In the genomic region with DNA sequence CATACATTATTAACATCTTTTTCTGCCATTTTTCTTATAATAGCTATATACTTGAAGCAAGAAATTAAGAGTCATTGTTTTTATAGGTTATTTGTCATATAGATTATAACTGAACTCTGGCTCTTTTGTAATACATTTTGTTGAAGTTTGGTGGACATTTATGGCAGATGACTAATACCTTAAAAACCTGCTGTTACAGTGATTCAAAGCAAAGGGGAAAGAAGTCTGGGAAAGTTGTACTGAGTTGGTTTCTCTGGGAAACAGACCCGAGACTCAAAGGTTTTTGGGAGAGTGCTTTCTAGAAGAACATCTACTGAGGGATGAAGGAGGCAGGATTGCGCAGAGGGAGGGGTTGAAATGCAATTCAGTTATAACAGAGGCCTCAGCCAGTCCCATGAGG, we compare ENCODE assay signal across 14 cellular contexts. TPM values are rescaled to one million over a fixed set of nuclear protein-coding genes. Genes with fewer than 3 reads are reported as not detected.
A peak's percentile ranks its signal among the peaks of the same experiment; 100 is the strongest.
DNase-seq lines count a peak whose midpoint lies in the region; ATAC-seq and TF ChIP-seq lines count a peak whose summit lies in the region.
"Had no signal": no experiment of that assay in that cellular context is flagged by ENCODE, and none has a peak within 500 bp of the region (broad histone marks: within the 10 kb centered on the region; RNA-seq: fewer than 3 reads in every experiment).

No MANE protein-coding gene starts in this region.

- H3K27ac ChIP-seq in mammary epithelial cell (ENCODE audit: insufficient read depth, low read depth, low read length): no peak overlapping the region
- H3K27ac ChIP-seq: colonic mucosa had no signal

- peak overlapping the region; percentile 6 for H2AFZ ChIP-seq in mammary epithelial cell (ENCODE audit: low read depth, low read length)

- BruUV-seq in mammary epithelial cell (replicated peaks; lab: Mats Ljungman, UMichigan): no TSS peak

- H3K9ac ChIP-seq in mammary epithelial cell (ENCODE audit: insufficient read depth, low read length): no peak overlapping the region

- WGBS in mammary epithelial cell (ENCODE audit: low coverage, missing lambda C conversion rate): 78% methylated on average over 2 of the region's 2 CpGs

- ATAC-seq in T-helper 17 cell: no peak
- ATAC-seq: activated CD8-positive, alpha-beta T cell treated with anti-CD3 and anti-CD28 coated beads for 36 hours; left cardiac atrium had no signal

- peaks cover 2% of the 10 kb centered on the region for H3K36me3 ChIP-seq in mammary epithelial cell (ENCODE audit: insufficient read depth, low read length)
- H3K36me3 ChIP-seq: BE2C, colonic mucosa had no signal

- peaks cover 12% of the 10 kb centered on the region for H3K4me1 Mint-ChIP-seq in T-helper 17 cell

- DNase-seq in AG08395 (ENCODE audit: low spot score): peak; percentile 55
- DNase-seq in HT1080 (ENCODE audit: low read depth): peak; percentile 82
- DNase-seq in mammary epithelial cell: peak; percentile 81
- DNase-seq in kidney tubule cell (ENCODE audit: low spot score): peak; percentile 21
- DNase-seq in HT-29 (ENCODE audit: low spot score): no peak
- no peak for DNase-seq in T-helper 17 cell
- no peak for DNase-seq in activated gamma-delta T cell (lab: John Stamatoyannopoulos, UW)
- DNase-seq in HUDEP-2 (lab: John Stamatoyannopoulos, UW; ENCODE audit: unreplicated experiment in 76 of 76): no peak
- DNase-seq: activated CD8-positive, alpha-beta T cell treated with anti-CD3 and anti-CD28 coated beads for 36 hours; BE2C; colonic mucosa; left cardiac atrium; NCI-H1092 treated with DMSO at 0.1 percent for 48 hours; T-helper 9 cell had no signal

- H3K27ac Mint-ChIP-seq in T-helper 17 cell: no peak overlapping the region
- H3K27ac Mint-ChIP-seq: activated CD8-positive, alpha-beta T cell treated with anti-CD3 and anti-CD28 coated beads for 36 hours had no signal

- in situ Hi-C loops in mammary epithelial cell (cut with MboI; ENCODE audit: low sequenced_read_pairs in 2 of 2): loop anchor here (5.0 kb wide), 1 partner anchor 129 kb away; no protein-coding TSS in a partner anchor

- no peak overlapping the region for H3K4me3 ChIP-seq in mammary epithelial cell (replicated peaks in 1 of 3; ENCODE audit: insufficient read depth in 1 of 3, low read depth in 2 of 3, low read length in 3 of 3)
- H3K4me3 ChIP-seq: colonic mucosa had no signal

- H3K4me2 ChIP-seq in mammary epithelial cell (ENCODE audit: insufficient read depth, low read depth, low read length): peak overlapping the region; percentile 51

- H3K9me3 ChIP-seq in mammary epithelial cell (replicated peaks; ENCODE audit: insufficient read depth, low read length) (no peaks in the 10 kb centered on the region), T-helper 17 cell (ENCODE audit: control insufficient read depth, low read length, poor library complexity, severe bottlenecking) (no peaks in the 10 kb centered on the region)
- H3K9me3 ChIP-seq: BE2C, colonic mucosa had no signal

- intact Hi-C loops in mammary epithelial cell (cut with micrococcal nuclease): loop anchor here (2.0 kb wide), 1 partner anchor 377 kb away; the partner anchor contains the start of gene PPM1K

- H3K4me3 Mint-ChIP-seq in T-helper 17 cell: no peak overlapping the region
- H3K4me3 Mint-ChIP-seq: activated CD8-positive, alpha-beta T cell treated with anti-CD3 and anti-CD28 coated beads for 36 hours had no signal

- no peaks in the 10 kb centered on the region for H3K27me3 Mint-ChIP-seq in T-helper 17 cell
- H3K27me3 Mint-ChIP-seq: activated CD8-positive, alpha-beta T cell treated with anti-CD3 and anti-CD28 coated beads for 36 hours had no signal

- dilution Hi-C loops in mammary epithelial cell (cut with HindIII; ENCODE audit: low sequenced_read_pairs): no loop called here

- CTCF ChIA-PET in mammary epithelial cell (lab: Charles Lee; ENCODE audit: low non-redundant PET): no interaction called here

- H3K27me3 ChIP-seq in mammary epithelial cell (ENCODE audit: insufficient read depth, low read length): no peaks in the 10 kb centered on the region
- H3K27me3 ChIP-seq: BE2C, colonic mucosa had no signal

- H3K36me3 Mint-ChIP-seq in T-helper 17 cell (ENCODE audit: low read depth): peaks cover 12% of the 10 kb centered on the region

- no peaks in the 10 kb centered on the region for H3K79me2 ChIP-seq in mammary epithelial cell (ENCODE audit: insufficient read depth, low read length)

- no peak for TF ChIP-seq CTCF in mammary epithelial cell (conservative IDR thresholded peaks at IDR 0.05 in 1 of 2, IDR thresholded peaks at IDR 0.05 in 1 of 2; ENCODE audit: extremely low read depth in 1 of 2, insufficient read depth in 1 of 2, low read depth in 1 of 2, low read length in 2 of 2)

- H3K4me1 ChIP-seq in mammary epithelial cell (ENCODE audit: insufficient read depth, low read length): peaks cover 24% of the 10 kb centered on the region
- H3K4me1 ChIP-seq: BE2C, colonic mucosa had no signal

- no peaks in the 10 kb centered on the region for H4K20me1 ChIP-seq in mammary epithelial cell (ENCODE audit: insufficient read depth, low read length)

RNA-seq across cellular contexts. Expression of gene NAP1L5, which starts 35.9 kb away (rescaled TPM):
- 6.6 and 9.2 TPM in 2 replicates for total RNA-seq in HT1080 (2014; rRNA removed; shearing (Covaris generic))
- 9.3 and 9.7 TPM in 2 replicates for polyA plus RNA-seq in HT1080 (2015; cell fraction: cytosol; rRNA removed)
- polyA plus RNA-seq in HT1080 (2015; cell fraction: nucleus; rRNA removed): 5.2 and 5.6 TPM in 2 replicates
- total RNA-seq in mammary epithelial cell: 1 to 10 TPM; 2.8 to 4.7 TPM
- polyA plus RNA-seq in mammary epithelial cell: 2.3 TPM
- 0.88 TPM for polyA minus RNA-seq in mammary epithelial cell
- 1.8 and 2.0 TPM in 2 replicates for total RNA-seq in HT-29 (2014; rRNA removed; shearing (Covaris generic))
- 1 to 10 TPM; 8.6 to 9.2 TPM for total RNA-seq in T-helper 17 cell

Comparison
In these comparisons a context has a peak if more than half of its experiments do, and no peak if none do; other contexts are left out.
1. DNase-seq: peak in AG08395 (single experiment), HT1080 (single experiment), mammary epithelial cell (single experiment) and kidney tubule cell (single experiment); none in HT-29 (single experiment), T-helper 17 cell (0 of 3), activated gamma-delta T cell (single experiment) and HUDEP-2 (0 of 76).